Comparison of ENCODE assay signal across 23 cellular contexts in the genomic region with DNA sequence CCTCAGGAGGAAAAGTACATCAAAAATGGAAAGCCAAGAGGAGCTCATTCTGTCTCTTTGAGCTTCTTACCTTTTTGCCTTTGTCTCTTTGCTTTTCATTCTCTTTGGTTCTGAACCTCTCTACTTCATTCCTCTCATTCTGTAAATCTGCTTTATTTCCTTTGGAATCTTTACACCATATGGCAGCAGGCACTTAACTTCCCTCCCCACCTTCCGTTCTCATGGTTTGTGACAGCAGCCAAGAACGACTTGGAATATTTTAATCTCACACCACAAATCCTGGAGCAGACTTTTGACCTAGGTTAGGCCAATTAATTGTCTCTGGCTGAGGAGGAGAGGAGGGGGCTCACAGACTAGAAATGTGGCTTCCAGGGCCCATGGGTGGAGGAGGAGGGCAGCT.
"Had no signal": no experiment of that assay in that cellular context is flagged by ENCODE, and none has a peak within 500 bp of the region (broad histone marks: within the 10 kb centered on the region; RNA-seq: fewer than 3 reads in every experiment).

No MANE protein-coding gene starts in this region.

- H3K4me2 ChIP-seq: smooth muscle cell had no signal

- H3K36me3 ChIP-seq: esophagus squamous epithelium, neutrophil, pancreas, stomach, thyroid gland had no signal

- H3K27ac ChIP-seq: coronary artery, esophagus squamous epithelium, neutrophil, pancreas, stomach, thyroid gland had no signal

- H3K9me3 ChIP-seq: neutrophil, pancreas, stomach, thyroid gland had no signal

- DNase-seq: dermis blood vessel endothelial cell; effector memory CD4-positive, alpha-beta T cell; erythroblast; esophagus squamous epithelium; foreskin melanocyte; hypothalamus; kidney; natural killer cell; pancreas; stimulated activated CD4-positive, alpha-beta T cell treated with anti-CD3 and anti-CD28 coated beads, Interleukin-12 subunit alpha, Interleukin-12 subunit beta, amount 100 ng/mL, for 4 hours; stimulated activated CD4-positive, alpha-beta T cell treated with anti-CD3 and anti-CD28 coated beads, Interleukin-1b, Interleukin-23, amount 100 ng/mL, for 48 hours; stimulated activated CD4-positive, alpha-beta T cell treated with anti-CD3 and anti-CD28 coated beads, Interleukin-4, amount 100 ng/mL, for 1 hour; stimulated activated CD8-positive, alpha-beta memory T cell treated with anti-CD3 and anti-CD28 coated beads, Interleukin-4, amount 100 ng/mL, for 48 hours; stimulated activated naive CD4-positive, alpha-beta T cell treated with Interleukin-2 at 50 U/mL for 16 hours; stomach; thyroid gland; trophoblast cell had no signal

- H3K4me3 ChIP-seq: coronary artery, esophagus squamous epithelium, lung, pancreas, smooth muscle cell, stomach, thyroid gland had no signal

- ATAC-seq: left lobe of liver, natural killer cell, pancreas, sciatic nerve had no signal

- H3K4me1 ChIP-seq: esophagus squamous epithelium, pancreas, stomach, thyroid gland had no signal

- H3K27me3 ChIP-seq: esophagus squamous epithelium, neutrophil, pancreas, stomach, thyroid gland had no signal
